9 cellular contexts compared by ENCODE assay signal in genomic region chr10:14751576-14752330, GRCh38. TPM values are rescaled to one million over a fixed set of nuclear protein-coding genes. Genes with fewer than 3 reads are reported as not detected.
DNase-seq lines count a peak whose midpoint lies in the region; ATAC-seq, FAIRE-seq and TF ChIP-seq lines count a peak whose summit lies in the region.
"Had no signal": no experiment of that assay in that cellular context is flagged by ENCODE, and none has a peak within 500 bp of the region (broad histone marks: within the 10 kb centered on the region; RNA-seq: fewer than 3 reads in every experiment).

No MANE protein-coding gene starts in this region.

- H3K4me1 ChIP-seq in liver (ENCODE audit: control insufficient read depth in 4 of 4, insufficient read depth in 4 of 4, low read length in 3 of 4): peaks cover 16 to 20% (median 17%) of the 10 kb centered on the region in 4 donors
- H3K4me1 ChIP-seq in HepG2 (ENCODE audit: insufficient read depth, low read length): peaks cover 10% of the 10 kb centered on the region
- H3K4me1 ChIP-seq in breast epithelium: no peaks in the 10 kb centered on the region
- no peaks in the 10 kb centered on the region for H3K4me1 ChIP-seq in aorta (ENCODE audit: control insufficient read depth in 1 of 2, insufficient read depth in 2 of 2, low read length in 2 of 2)

- H3K79me2 ChIP-seq in HepG2 (ENCODE audit: insufficient read depth, low read length): no peaks in the 10 kb centered on the region

- H3K9ac ChIP-seq in liver (ENCODE audit: low read depth in 1 of 2, low read length in 2 of 2): no peak overlapping the region
- no peak overlapping the region for H3K9ac ChIP-seq in HepG2 (ENCODE audit: insufficient read depth, low read depth, low read length)

- H3K27me3 Mint-ChIP-seq in memory B cell: no peaks in the 10 kb centered on the region

- H2AFZ ChIP-seq in HepG2 (ENCODE audit: low read length): no peak overlapping the region

- no peak for TF ChIP-seq CTCF in liver (IDR thresholded peaks at IDR 0.05; ENCODE audit: low read depth, low read length, missing input control)
- TF ChIP-seq CTCF in HepG2 (CRISPR knock-in tag; IDR thresholded peaks at IDR 0.05): no peak
- TF ChIP-seq CTCF in breast epithelium (IDR thresholded peaks at IDR 0.05): no peak

- DNase-seq in HepG2 (ENCODE audit: low spot score): no peak
- DNase-seq in breast epithelium (ENCODE audit: low spot score in 2 of 2): no peak
- peak; percentile 34 to 37 for DNase-seq in memory B cell (ENCODE audit: low spot score in 2 of 2)
- peak in 1 of 2 donors; percentile 80 for DNase-seq in aorta
- DNase-seq in KBM-7: no peak
- DNase-seq in activated CD4-positive, alpha-beta T cell treated with anti-CD3 and anti-CD28 coated beads, Interleukin-2, amount 50 U/mL, for 48 hours: no peak
- DNase-seq in stimulated activated CD4-positive, alpha-beta T cell treated with anti-CD3 and anti-CD28 coated beads, Interleukin-2, amount 100 ng/mL, for 24 hours: no peak
- DNase-seq: AML-193 had no signal

- H3K27ac ChIP-seq in liver (ENCODE audit: low read depth in 1 of 2, low read length in 2 of 2): peak overlapping the region in 1 of 2 donors; percentile 34
- no peak overlapping the region for H3K27ac ChIP-seq in HepG2 (ENCODE audit: extremely low read length, insufficient read depth, low read length)
- H3K27ac ChIP-seq in breast epithelium: peak overlapping the region; percentile 29 to 85
- H3K27ac ChIP-seq in aorta (ENCODE audit: low read depth in 1 of 2, low read length in 2 of 2): peak overlapping the region in 1 of 2 donors; percentile 41

- TF ChIP-seq RAD21 in liver (IDR thresholded peaks at IDR 0.05) (peak in 1 of 2 donors; percentile 33), HepG2 (CRISPR knock-in tag; IDR thresholded peaks at IDR 0.05) (no peak)

- peaks cover 46% of the 10 kb centered on the region for H3K4me1 Mint-ChIP-seq in memory B cell

- no peaks in the 10 kb centered on the region for H3K27me3 ChIP-seq in liver (ENCODE audit: control insufficient read depth in 4 of 4, insufficient read depth in 4 of 4, low read length in 3 of 4)
- peaks cover 0 to 4% of the 10 kb centered on the region in 2 experiments; a peak in 1 of 5 replicates for H3K27me3 ChIP-seq in HepG2 (ENCODE audit: control insufficient read depth in 1 of 2, insufficient read depth in 2 of 2, low read length in 2 of 2)
- no peaks in the 10 kb centered on the region for H3K27me3 ChIP-seq in breast epithelium
- no peaks in the 10 kb centered on the region for H3K27me3 ChIP-seq in aorta (ENCODE audit: control insufficient read depth in 1 of 2, insufficient read depth in 2 of 2, low read length in 1 of 2)

- H3K9me3 Mint-ChIP-seq in memory B cell: no peaks in the 10 kb centered on the region

- CTCF ChIA-PET in HepG2 (lab: Yijun Ruan, JAX; ENCODE audit: low intra/inter-chr PET ratio, low total read pairs): no interaction called here

- POLR2A ChIA-PET in HepG2 (lab: Yijun Ruan, JAX): no interaction called here

- no peak for FAIRE-seq in HepG2 (lab: Jason Lieb, UNC)

- no peaks in the 10 kb centered on the region for H3K9me3 ChIP-seq in liver (ENCODE audit: control insufficient read depth in 4 of 4, low read length in 3 of 4)
- H3K9me3 ChIP-seq in HepG2 (ENCODE audit: low read length): no peaks in the 10 kb centered on the region
- H3K9me3 ChIP-seq in breast epithelium: no peaks in the 10 kb centered on the region
- no peaks in the 10 kb centered on the region for H3K9me3 ChIP-seq in aorta (ENCODE audit: control insufficient read depth, low read length)

- no peaks in the 10 kb centered on the region for H4K20me1 ChIP-seq in HepG2 (ENCODE audit: insufficient read depth, low read length)

- no peak for ATAC-seq in HepG2
- peak; percentile 72 for ATAC-seq in memory B cell (ENCODE audit: low read depth)
- peak; percentile 79 for ATAC-seq in aorta (ENCODE audit: low FRiP score)

- peak overlapping the region; percentile 83 for H3K27ac Mint-ChIP-seq in memory B cell

- TF ChIP-seq POLR2A in HepG2 (IDR thresholded peaks at IDR 0.05; ENCODE audit: insufficient read depth in 1 of 2, low read depth in 2 of 2, low read length in 2 of 2) (no peak), breast epithelium (IDR thresholded peaks at IDR 0.05) (no peak)

- H3K36me3 Mint-ChIP-seq in memory B cell: no peaks in the 10 kb centered on the region

- in situ Hi-C loops in HepG2 (cut with HindIII; ENCODE audit: extremely low pct_ligation_motif_present, low pct_unique_long_range_greater_than_20kb) (no loop called here), KBM-7 (cut with MboI; ENCODE audit: low pct_unique_long_range_greater_than_20kb, low sequenced_read_pairs) (no loop called here)

- H3K36me3 ChIP-seq in liver (ENCODE audit: control insufficient read depth in 4 of 4, insufficient read depth in 3 of 4, low read depth in 1 of 4, low read length in 3 of 4) (no peaks in the 10 kb centered on the region), HepG2 (replicated peaks in 1 of 2; ENCODE audit: control insufficient read depth in 1 of 2, insufficient read depth in 2 of 2, low read length in 2 of 2) (no peaks in the 10 kb centered on the region), breast epithelium (no peaks in the 10 kb centered on the region), aorta (ENCODE audit: control insufficient read depth in 1 of 2, insufficient read depth in 2 of 2, low read length in 1 of 2) (no peaks in the 10 kb centered on the region)

- BruUV-seq in HepG2 (replicated peaks; lab: Mats Ljungman, UMichigan): no TSS peak

- no peak for TF ChIP-seq EP300 in HepG2 (IDR thresholded peaks at IDR 0.05; ENCODE audit: low read depth in 2 of 2, low read length in 2 of 2)
- no peak for TF ChIP-seq EP300 in HepG2 (CRISPR knock-in tag; IDR thresholded peaks at IDR 0.05; ENCODE audit: borderline replicate concordance)

- intact Hi-C loops in HepG2 (cut with micrococcal nuclease; ENCODE audit: unreplicated experiment) (no loop called here), breast epithelium (cut with DNase I; ENCODE audit: low total_unique reads) (no loop called here), aorta (cut with DNase I) (no loop called here)

- H3K4me3 Mint-ChIP-seq in memory B cell: peak overlapping the region; percentile 67

- WGBS in liver: 70% methylated on average over 9 of the region's 9 CpGs
- 71% methylated on average over 9 of the region's 9 CpGs for WGBS in HepG2 (ENCODE audit: low lambda C conversion rate)
- 31 to 36% methylated on average over 9 of the region's 9 CpGs for WGBS in aorta, 2 donors

- H3K4me3 ChIP-seq in liver (ENCODE audit: low read depth in 1 of 3, low read length in 3 of 3) (no peak overlapping the region), HepG2 (replicated peaks in 1 of 3; ENCODE audit: insufficient read depth in 1 of 3, low read depth in 2 of 3, low read length in 3 of 3) (no peak overlapping the region), breast epithelium (no peak overlapping the region), aorta (ENCODE audit: low read length in 2 of 2) (no peak overlapping the region)

- no peak overlapping the region for H3K4me2 ChIP-seq in HepG2 (ENCODE audit: low read depth, low read length)

TF ChIP-seq in liver, 16 proteins besides CTCF, POLR2A, EP300 and RAD21 (continues in another document):
- TF ChIP-seq SP1 (IDR thresholded peaks at IDR 0.05): peak; percentile 30

TF ChIP-seq in HepG2, 621 proteins besides CTCF, POLR2A, EP300 and RAD21:
- no peak for TF ChIP-seq FOSL2 (CRISPR knock-in tag; IDR thresholded peaks at IDR 0.05)
- TF ChIP-seq ZNF292 (CRISPR knock-in tag; IDR thresholded peaks at IDR 0.05; ENCODE audit: borderline replicate concordance, low read depth): no peak
- no peak for TF ChIP-seq ZNF788 (CRISPR knock-in tag; IDR thresholded peaks at IDR 0.05; ENCODE audit: borderline replicate concordance)

RNA-seq across cellular contexts. Expression of gene FAM107B, which starts 22.9 kb away (rescaled TPM):
- total RNA-seq in liver: 10 to 100 TPM; 28.5 to 58.1 TPM
- polyA plus RNA-seq in liver: 10 to 100 TPM; 24.9 to 33.2 TPM
- 24.8 and 38.5 TPM in 2 replicates for total RNA-seq in HepG2 (2016; rRNA removed; fragmentation: Illumina TruSeq; extraction: Trizol)
- 13.8 and 17.1 TPM in 2 replicates for total RNA-seq in HepG2 (2016; cell fraction: cytosol; rRNA removed; fragmentation: Illumina TruSeq; extraction: Trizol; ENCODE audit: low read depth)
- 25.5 and 32.8 TPM in 2 replicates for total RNA-seq in HepG2 (2016; cell fraction: insoluble cytoplasmic fraction; rRNA removed; fragmentation: Illumina TruSeq; extraction: Trizol)
- 45.3 and 49.1 TPM in 2 replicates for total RNA-seq in HepG2 (2016; cell fraction: membrane; rRNA removed; fragmentation: Illumina TruSeq; extraction: Trizol)
- 20.6 and 21.1 TPM in 2 replicates for total RNA-seq in HepG2 (2016; cell fraction: nucleus; rRNA removed; fragmentation: Illumina TruSeq; extraction: Trizol)
- 10.8 and 15.7 TPM in 2 replicates for polyA plus RNA-seq in HepG2 (2011; rRNA removed)
- 7.8 and 11.0 TPM in 2 replicates for polyA plus RNA-seq in HepG2 (2011; cell fraction: cytosol; rRNA removed)
- 5.6 and 6.8 TPM in 2 replicates for polyA plus RNA-seq in HepG2 (2011; cell fraction: nucleus; rRNA removed)
- polyA plus RNA-seq in HepG2 (2012): 13.3 and 16.9 TPM in 2 replicates
- polyA plus RNA-seq in HepG2 (2016; cell fraction: cytosol; fragmentation: Illumina TruSeq; extraction: Trizol; ENCODE audit: low read depth): 25.3 and 32.2 TPM in 2 replicates
- 57.7 and 62.9 TPM in 2 replicates for polyA plus RNA-seq in HepG2 (2016; cell fraction: insoluble cytoplasmic fraction; fragmentation: Illumina TruSeq; extraction: Trizol; ENCODE audit: low read depth)
- 48.3 and 48.7 TPM in 2 replicates for polyA plus RNA-seq in HepG2 (2016; cell fraction: membrane; fragmentation: Illumina TruSeq; extraction: Trizol; ENCODE audit: low read depth)
- 30.6 and 38.0 TPM in 2 replicates for polyA plus RNA-seq in HepG2 (2016; cell fraction: nucleus; fragmentation: Illumina TruSeq; extraction: Trizol; ENCODE audit: insufficient read depth, low read depth)
- polyA minus RNA-seq in HepG2 (2011; rRNA and poly(A)+ RNA removed; ENCODE audit: low replicate concordance): 4.0 and 10.5 TPM in 2 replicates
- polyA minus RNA-seq in HepG2 (2011; cell fraction: cytosol; rRNA and poly(A)+ RNA removed): 11.0 and 12.0 TPM in 2 replicates
- polyA minus RNA-seq in HepG2 (2011; cell fraction: nucleus; rRNA and poly(A)+ RNA removed): 19.3 and 24.4 TPM in 2 replicates
- 10 to 100 TPM; 30.8 to 56.1 (median 51.8) TPM for total RNA-seq in breast epithelium
- total RNA-seq in aorta: 10 to 100 TPM; 31.4 to 34.8 TPM
- 10 to 100 TPM; 16.6 to 58.5 TPM for polyA plus RNA-seq in aorta

Comparison
In these comparisons a context has a peak if more than half of its experiments do, and no peak if none do; other contexts are left out.
1. DNase-seq: peak in memory B cell (2 of 2); none in HepG2 (single experiment), breast epithelium (0 of 2), KBM-7 (single experiment), activated CD4-positive, alpha-beta T cell treated with anti-CD3 and anti-CD28 coated beads, Interleukin-2, amount 50 U/mL, for 48 hours (0 of 2) and stimulated activated CD4-positive, alpha-beta T cell treated with anti-CD3 and anti-CD28 coated beads, Interleukin-2, amount 100 ng/mL, for 24 hours (0 of 2).